Comparison of ENCODE assay signal across 8 cellular contexts in the genomic region with DNA sequence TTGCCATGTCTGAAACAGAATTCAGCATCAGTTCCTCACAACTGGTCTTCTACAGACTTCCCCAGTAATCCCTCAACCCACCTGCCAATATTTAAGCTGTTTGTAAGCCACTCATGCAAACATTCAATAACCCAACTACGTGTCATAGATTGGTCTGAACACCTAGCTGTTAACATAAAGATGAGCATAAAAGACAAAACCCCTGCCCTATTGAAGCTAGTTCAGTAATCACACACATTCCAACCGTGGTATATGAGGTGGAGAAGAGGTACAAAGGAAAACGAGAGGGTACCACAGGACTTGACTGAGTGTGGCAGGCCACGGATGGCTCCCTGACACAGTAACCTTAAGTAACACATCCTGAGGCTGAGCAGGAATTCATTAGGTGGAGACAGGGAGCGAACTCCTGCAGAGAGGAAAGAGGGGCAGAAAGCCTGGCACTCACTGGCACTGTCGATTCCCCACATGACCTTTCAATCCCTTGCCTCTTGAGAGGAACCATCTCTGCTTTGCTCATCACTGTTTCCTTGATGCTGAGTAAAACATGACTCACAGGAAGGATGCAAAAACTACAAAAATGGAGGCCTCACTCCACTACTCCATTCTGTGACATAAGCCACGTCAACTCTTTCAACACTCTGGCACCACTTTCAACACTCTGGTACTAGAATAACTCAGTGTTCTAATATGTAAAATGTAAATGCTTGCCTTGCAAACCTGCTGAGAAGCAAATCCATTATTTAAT. TPM values are rescaled to one million over a fixed set of nuclear protein-coding genes. Genes with fewer than 3 reads are reported as not detected.
A peak's percentile ranks its signal among the peaks of the same experiment; 100 is the strongest.
DNase-seq lines count a peak whose midpoint lies in the region; ATAC-seq and TF ChIP-seq lines count a peak whose summit lies in the region.

No MANE protein-coding gene starts in this region.

- POLR2A ChIA-PET in activated CD4-positive, alpha-beta memory T cell treated with anti-CD3 and anti-CD28 coated beads, Interleukin-2, amount 10 ng/mL, durations not matched to agents 7 days and 5 days (lab: Charles Lee): interaction anchor here (1.1 kb wide), 1 partner anchor 30 kb away, joined by 3 read pairs; no protein-coding TSS in a partner anchor

- CTCF ChIA-PET in activated CD4-positive, alpha-beta memory T cell treated with anti-CD3 and anti-CD28 coated beads, Interleukin-2, amount 10 ng/mL, durations not matched to agents 7 days and 5 days (lab: Charles Lee): interaction anchor here (1.1 kb wide), 1 partner anchor 30 kb away, joined by 4 read pairs; no protein-coding TSS in a partner anchor

- no peak for TF ChIP-seq CTCF in glutamatergic neuron (IDR thresholded peaks at IDR 0.05; ENCODE audit: partially characterized antibody, unreplicated experiment)

- peak overlapping the region; percentile 88 for H3K27ac Mint-ChIP-seq in activated CD4-positive, alpha-beta memory T cell treated with anti-CD3 and anti-CD28 coated beads, Interleukin-2, amount 10 ng/mL, durations not matched to agents 7 days and 5 days
- peak overlapping the region; percentile 85 for H3K27ac Mint-ChIP-seq in glutamatergic neuron (ENCODE audit: unreplicated experiment)

- DNase-seq in stimulated activated CD4-positive, alpha-beta T cell treated with anti-CD3 and anti-CD28 coated beads, Interleukin-15, amount 100 ng/mL, for 24 hours: peak; percentile 38
- DNase-seq in stimulated activated CD4-positive, alpha-beta T cell treated with anti-CD3 and anti-CD28 coated beads, Interleukin-4, amount 100 ng/mL, for 1 hour: no peak
- DNase-seq in activated CD4-positive, alpha-beta memory T cell treated with anti-CD3 and anti-CD28 coated beads, Interleukin-2, amount 10 ng/mL, durations not matched to agents 7 days and 5 days: peak; percentile 39
- DNase-seq in glutamatergic neuron: no peak
- DNase-seq in NCI-H2081 (lab: John Stamatoyannopoulos, UW): no peak

- peaks cover 51% of the 10 kb centered on the region for H3K4me1 Mint-ChIP-seq in activated CD4-positive, alpha-beta memory T cell treated with anti-CD3 and anti-CD28 coated beads, Interleukin-2, amount 10 ng/mL, durations not matched to agents 7 days and 5 days
- H3K4me1 Mint-ChIP-seq in glutamatergic neuron (ENCODE audit: low read depth, unreplicated experiment): peaks cover 8% of the 10 kb centered on the region

- H3K9me3 Mint-ChIP-seq in activated CD4-positive, alpha-beta memory T cell treated with anti-CD3 and anti-CD28 coated beads, Interleukin-2, amount 10 ng/mL, durations not matched to agents 7 days and 5 days: no peaks in the 10 kb centered on the region
- peaks cover 4% of the 10 kb centered on the region for H3K9me3 Mint-ChIP-seq in glutamatergic neuron (ENCODE audit: unreplicated experiment)

- no peaks in the 10 kb centered on the region for H3K27me3 Mint-ChIP-seq in activated CD4-positive, alpha-beta memory T cell treated with anti-CD3 and anti-CD28 coated beads, Interleukin-2, amount 10 ng/mL, durations not matched to agents 7 days and 5 days
- H3K27me3 Mint-ChIP-seq in glutamatergic neuron (ENCODE audit: unreplicated experiment): peaks cover 4% of the 10 kb centered on the region

- peak overlapping the region; percentile 94 for H3K4me3 Mint-ChIP-seq in activated CD4-positive, alpha-beta memory T cell treated with anti-CD3 and anti-CD28 coated beads, Interleukin-2, amount 10 ng/mL, durations not matched to agents 7 days and 5 days
- H3K4me3 Mint-ChIP-seq in glutamatergic neuron (ENCODE audit: unreplicated experiment): peak overlapping the region; percentile 95

- ATAC-seq in HG03442 (IDR thresholded peaks at IDR 0.05; ENCODE audit: unreplicated experiment) (no peak), GM19023 (IDR thresholded peaks at IDR 0.05; ENCODE audit: unreplicated experiment) (no peak), GM21423 (IDR thresholded peaks at IDR 0.05; ENCODE audit: unreplicated experiment) (no peak)

- H3K36me3 Mint-ChIP-seq in activated CD4-positive, alpha-beta memory T cell treated with anti-CD3 and anti-CD28 coated beads, Interleukin-2, amount 10 ng/mL, durations not matched to agents 7 days and 5 days (ENCODE audit: low read depth): peaks cover 61% of the 10 kb centered on the region
- H3K36me3 Mint-ChIP-seq in glutamatergic neuron (ENCODE audit: unreplicated experiment): no peaks in the 10 kb centered on the region

RNA-seq across cellular contexts. Expression of a gene that starts 31.3 kb away (rescaled TPM):
- total RNA-seq in activated CD4-positive, alpha-beta memory T cell treated with anti-CD3 and anti-CD28 coated beads, Interleukin-2, amount 10 ng/mL, durations not matched to agents 7 days and 5 days: 100 to 1,000 TPM; 190 to 192 TPM
- total RNA-seq in glutamatergic neuron (ENCODE audit: unreplicated experiment): 121 TPM

Comparison
In these comparisons a context has a peak if more than half of its experiments do, and no peak if none do; other contexts are left out.
1. DNase-seq: peak in stimulated activated CD4-positive, alpha-beta T cell treated with anti-CD3 and anti-CD28 coated beads, Interleukin-15, amount 100 ng/mL, for 24 hours (single experiment) and activated CD4-positive, alpha-beta memory T cell treated with anti-CD3 and anti-CD28 coated beads, Interleukin-2, amount 10 ng/mL, durations not matched to agents 7 days and 5 days (single experiment); none in stimulated activated CD4-positive, alpha-beta T cell treated with anti-CD3 and anti-CD28 coated beads, Interleukin-4, amount 100 ng/mL, for 1 hour (single experiment), glutamatergic neuron (single experiment) and NCI-H2081 (0 of 2).